Comparison of ENCODE assay signal across 25 cellular contexts in genomic region chr7:37105762-37106161, GRCh38.
DNase-seq lines count a peak whose midpoint lies in the region; ATAC-seq, FAIRE-seq and TF ChIP-seq lines count a peak whose summit lies in the region.
"Had no signal": no experiment of that assay in that cellular context is flagged by ENCODE, and none has a peak within 500 bp of the region (broad histone marks: within the 10 kb centered on the region; RNA-seq: fewer than 3 reads in every experiment).

No MANE protein-coding gene starts in this region.

- TF ChIP-seq EP300 in HepG2 (IDR thresholded peaks at IDR 0.05; ENCODE audit: low read depth in 2 of 2, low read length in 2 of 2) (no peak), HepG2 (CRISPR knock-in tag; IDR thresholded peaks at IDR 0.05; ENCODE audit: borderline replicate concordance) (no peak), K562 (IDR thresholded peaks at IDR 0.05; ENCODE audit: low read length) (no peak)

- H3K27me3 Mint-ChIP-seq in neural progenitor cell (ENCODE audit: insufficient read depth, low read depth) (peaks cover 2% of the 10 kb centered on the region), WTC11 (ENCODE audit: low read depth) (no peaks in the 10 kb centered on the region)
- H3K27me3 Mint-ChIP-seq: CD4-positive, alpha-beta T cell; CD8-positive, alpha-beta memory T cell had no signal

- H2AFZ ChIP-seq in HepG2 (ENCODE audit: low read length): no peak overlapping the region
- H2AFZ ChIP-seq in K562 (ENCODE audit: low read depth, low read length): no peak overlapping the region
- H2AFZ ChIP-seq in neural progenitor cell (replicated peaks): no peak overlapping the region
- H2AFZ ChIP-seq: GM23338 had no signal

- H3K27ac ChIP-seq in HepG2 (ENCODE audit: extremely low read length, insufficient read depth, low read length) (no peak overlapping the region), right lobe of liver (no peak overlapping the region), K562 (ENCODE audit: extremely low read depth, low read depth, low read length) (no peak overlapping the region), neural progenitor cell (no peak overlapping the region)
- H3K27ac ChIP-seq: A549; BLaER1 treated with 17β-estradiol and CSF1 and Interleukin-3, amounts not matched to agents 10 nM and 100 nM had no signal

- H3K9me1 ChIP-seq in K562 (ENCODE audit: control insufficient read depth, insufficient read depth, low read length): no peaks in the 10 kb centered on the region

- H3K9me3 Mint-ChIP-seq in neural progenitor cell: no peaks in the 10 kb centered on the region
- H3K9me3 Mint-ChIP-seq in WTC11: no peaks in the 10 kb centered on the region
- H3K9me3 Mint-ChIP-seq: CD4-positive, alpha-beta T cell; CD8-positive, alpha-beta memory T cell; GM23338; H9 had no signal

- TF ChIP-seq RAD21 in HepG2 (CRISPR knock-in tag; IDR thresholded peaks at IDR 0.05) (no peak), K562 (CRISPR knock-in tag; conservative IDR thresholded peaks at IDR 0.05 in 1 of 2, IDR thresholded peaks at IDR 0.05 in 1 of 2) (no peak)

- H3K4me3 Mint-ChIP-seq in neural progenitor cell (no peak overlapping the region), WTC11 (no peak overlapping the region)
- H3K4me3 Mint-ChIP-seq: CD14-positive monocyte; CD4-positive, alpha-beta T cell; CD8-positive, alpha-beta memory T cell; GM23338; H9 had no signal

- no peak for FAIRE-seq in HepG2 (lab: Jason Lieb, UNC)
- FAIRE-seq in K562 (lab: Jason Lieb, UNC): no peak
- FAIRE-seq: A549, D721Med, GM12878 had no signal

- ATAC-seq in HepG2 (no peak), right lobe of liver (no peak), K562 (no peak), GM18868 (IDR thresholded peaks at IDR 0.05; ENCODE audit: unreplicated experiment) (no peak), WTC11 (no peak)
- ATAC-seq: A549, GM12878, GM23338, HCT116 had no signal

- H3K9me3 ChIP-seq in HepG2 (ENCODE audit: low read length) (no peaks in the 10 kb centered on the region), right lobe of liver (no peaks in the 10 kb centered on the region), K562 (replicated peaks; ENCODE audit: control insufficient read depth, insufficient read depth, low read depth, low read length) (no peaks in the 10 kb centered on the region), neural progenitor cell (ENCODE audit: low read depth) (no peaks in the 10 kb centered on the region)
- H3K9me3 ChIP-seq: A549; BE2C; BLaER1 treated with 17β-estradiol and CSF1 and Interleukin-3, amounts not matched to agents 10 nM and 100 nM had no signal

- no peaks in the 10 kb centered on the region for H3K36me3 Mint-ChIP-seq in neural progenitor cell
- H3K36me3 Mint-ChIP-seq in WTC11: no peaks in the 10 kb centered on the region

- BruUV-seq in HepG2 (replicated peaks; lab: Mats Ljungman, UMichigan) (no TSS peak), K562 (replicated peaks; lab: Mats Ljungman, UMichigan) (no TSS peak)

- H3K27ac Mint-ChIP-seq in neural progenitor cell (no peak overlapping the region), WTC11 (no peak overlapping the region)
- H3K27ac Mint-ChIP-seq: CD4-positive, alpha-beta T cell; GM23338; H9 had no signal

- peaks cover 55% of the 10 kb centered on the region for H3K4me1 ChIP-seq in HepG2 (ENCODE audit: insufficient read depth, low read length)
- no peaks in the 10 kb centered on the region for H3K4me1 ChIP-seq in right lobe of liver
- no peaks in the 10 kb centered on the region for H3K4me1 ChIP-seq in K562 (replicated peaks in 1 of 2; ENCODE audit: control insufficient read depth in 2 of 2, insufficient read depth in 2 of 2, low read length in 2 of 2)
- H3K4me1 ChIP-seq in neural progenitor cell: peaks cover 34% of the 10 kb centered on the region
- H3K4me1 ChIP-seq: A549, BE2C had no signal

- TF ChIP-seq POLR2A in HepG2 (IDR thresholded peaks at IDR 0.05; ENCODE audit: insufficient read depth in 1 of 2, low read depth in 2 of 2, low read length in 2 of 2) (no peak), right lobe of liver (IDR thresholded peaks at IDR 0.05) (no peak), K562 (conservative IDR thresholded peaks at IDR 0.05) (no peak)

- H3K4me2 ChIP-seq in HepG2 (ENCODE audit: low read depth, low read length) (no peak overlapping the region), K562 (ENCODE audit: insufficient read depth, low read length) (no peak overlapping the region), neural progenitor cell (peak overlapping the region; percentile 45)
- H3K4me2 ChIP-seq: A549; BLaER1 treated with 17β-estradiol and CSF1 and Interleukin-3, amounts not matched to agents 10 nM and 100 nM; GM23338 had no signal

- 81% methylated on average over 4 of the region's 4 CpGs for WGBS in HepG2 (ENCODE audit: low lambda C conversion rate)
- WGBS in right lobe of liver (ENCODE audit: insufficient coverage, low coverage, low lambda C conversion rate, missing lambda C conversion rate): 97% methylated on average over 4 of the region's 4 CpGs
- WGBS in K562 (ENCODE audit: insufficient coverage, low coverage, missing lambda C conversion rate): 4% methylated on average over 4 of the region's 4 CpGs

- H3F3A ChIP-seq in neural progenitor cell (ENCODE audit: low read depth): peaks cover 12% of the 10 kb centered on the region

- intact Hi-C loops in HepG2 (cut with micrococcal nuclease; ENCODE audit: unreplicated experiment) (loop anchor here (5.0 to 10.0 kb wide), 2 partner anchors 33 to 69 kb away; no protein-coding TSS in a partner anchor), right lobe of liver (cut with DNase I) (no loop called here), K562 (cut with micrococcal nuclease) (no loop called here)

- in situ Hi-C loops in HepG2 (cut with HindIII; ENCODE audit: extremely low pct_ligation_motif_present, low pct_unique_long_range_greater_than_20kb): no loop called here
- in situ Hi-C loops in K562 (cut with MboI): no loop called here

- H3K27me3 ChIP-seq in HepG2 (ENCODE audit: control insufficient read depth in 1 of 2, insufficient read depth in 2 of 2, low read length in 2 of 2) (0 out of 5 replicates have a peak, but pooled peaks cover 0 to 1% of the 10 kb centered on the region in 2 experiments), right lobe of liver (no peaks in the 10 kb centered on the region), K562 (ENCODE audit: control insufficient read depth in 2 of 2, insufficient read depth in 2 of 2, low read length in 2 of 2) (no peaks in the 10 kb centered on the region), neural progenitor cell (no peaks in the 10 kb centered on the region)
- H3K27me3 ChIP-seq: BE2C; BLaER1 treated with 17β-estradiol and CSF1 and Interleukin-3, amounts not matched to agents 10 nM and 100 nM had no signal

- no peak for DNase-seq in HepG2 (ENCODE audit: low spot score)
- no peak for DNase-seq in right lobe of liver
- no peak for DNase-seq in K562 (ENCODE audit: extremely low read depth in 1 of 4, low spot score in 3 of 4)
- no peak for DNase-seq in neural progenitor cell (ENCODE audit: low spot score)
- DNase-seq in WTC11 (ENCODE audit: low spot score): no peak
- no peak for DNase-seq in NOMO-1 (lab: John Stamatoyannopoulos, UW; ENCODE audit: unreplicated experiment in 2 of 2)
- DNase-seq: 8988T; ACHN; AML-193; BE2C; CD4-positive, alpha-beta T cell; CD8-positive, alpha-beta memory T cell; DMS 273 treated with DMSO at 0.1 percent for 48 hours; DMS79; EL; GDM1; H9 had no signal

- H3K4me3 ChIP-seq in HepG2 (replicated peaks in 1 of 3; ENCODE audit: insufficient read depth in 1 of 3, low read depth in 2 of 3, low read length in 3 of 3) (no peak overlapping the region), right lobe of liver (no peak overlapping the region), K562 (no peak overlapping the region), neural progenitor cell (no peak overlapping the region)
- H3K4me3 ChIP-seq: A549; BLaER1 treated with 17β-estradiol and CSF1 and Interleukin-3, amounts not matched to agents 10 nM and 100 nM; GM12878; GM23338 had no signal

- H3K79me2 ChIP-seq in HepG2 (ENCODE audit: insufficient read depth, low read length) (no peaks in the 10 kb centered on the region), K562 (ENCODE audit: control insufficient read depth, insufficient read depth, low read length) (no peaks in the 10 kb centered on the region), neural progenitor cell (ENCODE audit: low read depth) (no peaks in the 10 kb centered on the region)

- H3K36me3 ChIP-seq in HepG2 (replicated peaks in 1 of 2; ENCODE audit: control insufficient read depth in 1 of 2, insufficient read depth in 2 of 2, low read length in 2 of 2) (no peaks in the 10 kb centered on the region), right lobe of liver (no peaks in the 10 kb centered on the region), K562 (ENCODE audit: control insufficient read depth, insufficient read depth, low read length) (no peaks in the 10 kb centered on the region), neural progenitor cell (no peaks in the 10 kb centered on the region)
- H3K36me3 ChIP-seq: BE2C had no signal

- H4K20me1 ChIP-seq in HepG2 (ENCODE audit: insufficient read depth, low read length) (no peaks in the 10 kb centered on the region), K562 (replicated peaks; ENCODE audit: control insufficient read depth, insufficient read depth, low read length) (no peaks in the 10 kb centered on the region), neural progenitor cell (ENCODE audit: low read depth) (no peaks in the 10 kb centered on the region)

- H3K9ac ChIP-seq in HepG2 (ENCODE audit: insufficient read depth, low read depth, low read length): no peak overlapping the region
- H3K9ac ChIP-seq in K562 (ENCODE audit: insufficient read depth in 1 of 2, low read depth in 2 of 2, low read length in 2 of 2): no peak overlapping the region
- H3K9ac ChIP-seq in neural progenitor cell: no peak overlapping the region
- H3K9ac ChIP-seq: BLaER1 treated with 17β-estradiol and CSF1 and Interleukin-3, amounts not matched to agents 10 nM and 100 nM had no signal

- TF ChIP-seq CTCF in HepG2 (CRISPR knock-in tag; IDR thresholded peaks at IDR 0.05) (no peak), right lobe of liver (IDR thresholded peaks at IDR 0.05) (no peak), K562 (IDR thresholded peaks at IDR 0.05 in 2 of 3, conservative IDR thresholded peaks at IDR 0.05 in 1 of 3; ENCODE audit: insufficient read depth in 2 of 3, low read depth in 1 of 3, low read length in 3 of 3) (no peak), neural progenitor cell (IDR thresholded peaks at IDR 0.05) (no peak), WTC11 (IDR thresholded peaks at IDR 0.05) (no peak)

- H3K4me1 Mint-ChIP-seq in neural progenitor cell (peaks cover 50% of the 10 kb centered on the region), WTC11 (peaks cover 14% of the 10 kb centered on the region)

- CTCF ChIA-PET in HepG2 (lab: Yijun Ruan, JAX; ENCODE audit: low intra/inter-chr PET ratio, low total read pairs) (no interaction called here), K562 (lab: Yijun Ruan, JAX; ENCODE audit: low intra/inter-chr PET ratio) (interaction anchor here (0.5 kb wide), 1 partner anchor 44 kb away, joined by 6 read pairs; no protein-coding TSS in a partner anchor), WTC11 (lab: Charles Lee) (no interaction called here)

- POLR2A ChIA-PET in HepG2 (lab: Yijun Ruan, JAX): no interaction called here
- POLR2A ChIA-PET in K562 (lab: Yijun Ruan, JAX): no interaction called here
- POLR2A ChIA-PET in WTC11 (lab: Charles Lee): no interaction called here

TF ChIP-seq in HepG2, 621 proteins besides CTCF, POLR2A, EP300 and RAD21 (continues in another document):
- no peak for TF ChIP-seq ZNF672 (CRISPR knock-in tag; IDR thresholded peaks at IDR 0.05)

Comparison
In these comparisons a context has a peak if more than half of its experiments do, and no peak if none do; other contexts are left out.
1. Of the 241 proteins assayed by ChIP-seq in both HepG2 and K562: peak only in HepG2: none; only in K562: none; in both: CEBPB; in neither: 239; mixed calls (peak in some experiments, not most) for 1.